ENCODE assay signal across 1 cellular context in the genomic region with DNA sequence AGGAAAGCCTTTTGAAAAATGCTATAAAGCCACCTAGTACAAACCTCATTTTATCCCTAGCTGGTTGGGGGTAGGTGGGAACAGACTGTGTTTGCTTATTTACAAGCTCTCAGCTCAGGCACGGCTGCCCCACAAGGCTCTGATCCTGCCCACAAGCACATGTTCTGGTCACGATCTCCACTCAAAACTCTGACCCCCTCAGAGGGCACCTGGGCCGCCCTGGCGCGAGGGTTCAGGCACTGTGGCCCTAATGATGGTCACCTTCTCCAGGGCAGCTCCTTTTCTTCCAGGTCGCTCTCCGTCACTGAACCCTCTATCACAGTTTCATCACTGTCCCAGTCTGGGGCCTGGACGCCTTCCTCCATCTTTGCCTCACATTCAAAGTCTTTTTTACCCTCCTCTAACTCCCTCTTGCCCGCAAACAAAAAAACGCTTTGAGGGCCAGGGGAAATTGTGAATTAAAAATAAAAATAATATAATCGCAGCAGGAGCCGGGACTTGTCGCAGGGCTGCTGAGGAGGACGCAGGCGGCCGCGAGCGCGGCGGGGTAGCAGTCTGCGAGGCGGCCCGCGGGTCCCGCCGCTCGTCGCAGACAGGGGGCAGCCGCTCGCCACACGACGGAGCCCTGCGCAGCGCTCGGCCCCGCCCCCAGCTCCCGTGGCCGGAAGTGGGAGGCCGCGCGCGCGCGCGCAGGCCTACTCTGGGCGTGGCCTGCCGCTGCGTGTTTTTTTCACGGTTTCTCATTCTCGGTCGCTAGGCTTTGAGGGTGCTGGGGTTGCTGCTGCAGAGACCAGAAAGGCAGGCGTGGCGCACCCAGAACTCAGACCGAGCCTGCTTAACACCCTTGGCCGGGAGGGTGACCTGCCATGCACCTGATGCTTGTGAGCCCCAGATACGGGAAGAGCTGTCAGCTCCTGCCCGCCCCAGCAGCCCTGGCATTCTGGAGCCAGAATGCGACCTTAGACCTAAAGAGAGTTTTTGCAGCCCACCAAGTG.
TF ChIP-seq lines count a peak whose summit lies in the region.

ANKRD31 (minus strand) TSS at position 557 of the 995 bp plus-strand sequence; CDS start at position 365, 192 bp downstream.

TF ChIP-seq in HepG2, 621 proteins besides CTCF, POLR2A, EP300 and RAD21 (continued from another document and continues in another):
- TF ChIP-seq ZBTB10 (CRISPR knock-in tag; IDR thresholded peaks at IDR 0.05; ENCODE audit: borderline replicate concordance) (no peak), TRIM24 (CRISPR knock-in tag; IDR thresholded peaks at IDR 0.05) (no peak), CREB3 (CRISPR knock-in tag; IDR thresholded peaks at IDR 0.05) (no peak), SNAPC5 (CRISPR knock-in tag; IDR thresholded peaks at IDR 0.05; ENCODE audit: borderline replicate concordance) (no peak), MEIS2 (CRISPR knock-in tag; IDR thresholded peaks at IDR 0.05) (peak; percentile 32), THAP7 (CRISPR knock-in tag; IDR thresholded peaks at IDR 0.05) (0 out of 2 replicates have a peak, but pooled peaks have one; percentile 35), ZMYM3 (CRISPR knock-in tag; IDR thresholded peaks at IDR 0.05) (peak; percentile 63; the same call in 1 of the 2 replicates), ATM (IDR thresholded peaks at IDR 0.05; ENCODE audit: borderline replicate concordance) (no peak), ZFX (CRISPR knock-in tag; IDR thresholded peaks at IDR 0.05; ENCODE audit: low read depth) (peak; percentile 86), RBFOX2 (IDR thresholded peaks at IDR 0.05; ENCODE audit: low read depth, low read length) (peak; percentile 89), IKZF4 (CRISPR knock-in tag; IDR thresholded peaks at IDR 0.05; ENCODE audit: borderline replicate concordance, low read depth, not compliant biosample characterization) (peak; percentile 23), ZNF646 (CRISPR knock-in tag; IDR thresholded peaks at IDR 0.05) (no peak), GATAD1 (CRISPR knock-in tag; IDR thresholded peaks at IDR 0.05) (no peak; the same call in 1 of the 2 replicates), GZF1 (CRISPR knock-in tag; IDR thresholded peaks at IDR 0.05) (0 out of 2 replicates have a peak, but pooled peaks have one; percentile 42), ATF7 (IDR thresholded peaks at IDR 0.05) (no peak), ATF7 (CRISPR knock-in tag; IDR thresholded peaks at IDR 0.05) (no peak), IRX3 (CRISPR knock-in tag; IDR thresholded peaks at IDR 0.05; ENCODE audit: borderline replicate concordance, low read depth) (no peak), SP4 (CRISPR knock-in tag; IDR thresholded peaks at IDR 0.05) (peak; percentile 88), GABPA (IDR thresholded peaks at IDR 0.05; ENCODE audit: low read depth, low read length) (peak; percentile 58), GABPA (CRISPR knock-in tag; IDR thresholded peaks at IDR 0.05; ENCODE audit: low read depth) (peak; percentile 75), ZNF382 (CRISPR knock-in tag; IDR thresholded peaks at IDR 0.05; ENCODE audit: borderline replicate concordance) (no peak), CEBPB (IDR thresholded peaks at IDR 0.05; ENCODE audit: borderline replicate concordance, low read depth, low read length) (no peak), ZKSCAN1 (IDR thresholded peaks at IDR 0.05; ENCODE audit: low read length) (no peak), ZBTB1 (CRISPR knock-in tag; IDR thresholded peaks at IDR 0.05; ENCODE audit: borderline replicate concordance) (no peak)
- TF ChIP-seq, protein P1, sequence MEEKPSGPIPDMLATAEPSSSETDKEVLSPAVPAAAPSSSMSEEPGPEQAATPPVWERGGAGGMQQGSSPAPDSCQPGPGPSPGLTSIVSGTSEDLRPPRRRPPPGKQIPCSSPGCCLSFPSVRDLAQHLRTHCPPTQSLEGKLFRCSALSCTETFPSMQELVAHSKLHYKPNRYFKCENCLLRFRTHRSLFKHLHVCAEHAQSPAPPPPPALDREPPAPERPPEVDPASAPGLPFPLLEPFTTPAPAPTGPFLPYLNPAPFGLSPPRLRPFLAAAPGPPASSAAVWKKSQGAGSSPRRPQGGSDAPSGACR (CRISPR knock-in tag; IDR thresholded peaks at IDR 0.05) = no peak
- TF ChIP-seq, protein P2, sequence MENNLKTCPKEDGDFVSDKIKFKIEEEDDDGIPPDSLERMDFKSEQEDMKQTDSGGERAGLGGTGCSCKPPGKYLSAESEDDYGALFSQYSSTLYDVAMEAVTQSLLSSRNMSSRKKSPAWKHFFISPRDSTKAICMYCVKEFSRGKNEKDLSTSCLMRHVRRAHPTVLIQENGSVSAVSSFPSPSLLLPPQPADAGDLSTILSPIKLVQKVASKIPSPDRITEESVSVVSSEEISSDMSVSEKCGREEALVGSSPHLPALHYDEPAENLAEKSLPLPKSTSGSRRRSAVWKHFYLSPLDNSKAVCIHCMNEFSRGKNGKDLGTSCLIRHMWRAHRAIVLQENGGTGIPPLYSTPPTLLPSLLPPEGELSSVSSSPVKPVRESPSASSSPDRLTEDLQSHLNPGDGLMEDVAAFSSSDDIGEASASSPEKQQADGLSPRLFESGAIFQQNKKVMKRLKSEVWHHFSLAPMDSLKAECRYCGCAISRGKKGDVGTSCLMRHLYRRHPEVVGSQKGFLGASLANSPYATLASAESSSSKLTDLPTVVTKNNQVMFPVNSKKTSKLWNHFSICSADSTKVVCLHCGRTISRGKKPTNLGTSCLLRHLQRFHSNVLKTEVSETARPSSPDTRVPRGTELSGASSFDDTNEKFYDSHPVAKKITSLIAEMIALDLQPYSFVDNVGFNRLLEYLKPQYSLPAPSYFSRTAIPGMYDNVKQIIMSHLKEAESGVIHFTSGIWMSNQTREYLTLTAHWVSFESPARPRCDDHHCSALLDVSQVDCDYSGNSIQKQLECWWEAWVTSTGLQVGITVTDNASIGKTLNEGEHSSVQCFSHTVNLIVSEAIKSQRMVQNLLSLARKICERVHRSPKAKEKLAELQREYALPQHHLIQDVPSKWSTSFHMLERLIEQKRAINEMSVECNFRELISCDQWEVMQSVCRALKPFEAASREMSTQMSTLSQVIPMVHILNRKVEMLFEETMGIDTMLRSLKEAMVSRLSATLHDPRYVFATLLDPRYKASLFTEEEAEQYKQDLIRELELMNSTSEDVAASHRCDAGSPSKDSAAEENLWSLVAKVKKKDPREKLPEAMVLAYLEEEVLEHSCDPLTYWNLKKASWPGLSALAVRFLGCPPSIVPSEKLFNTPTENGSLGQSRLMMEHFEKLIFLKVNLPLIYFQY (CRISPR knock-in tag; IDR thresholded peaks at IDR 0.05; ENCODE audit: borderline replicate concordance) = peak; percentile 30; the same call in 1 of the 2 replicates
- TF ChIP-seq, protein P3, sequence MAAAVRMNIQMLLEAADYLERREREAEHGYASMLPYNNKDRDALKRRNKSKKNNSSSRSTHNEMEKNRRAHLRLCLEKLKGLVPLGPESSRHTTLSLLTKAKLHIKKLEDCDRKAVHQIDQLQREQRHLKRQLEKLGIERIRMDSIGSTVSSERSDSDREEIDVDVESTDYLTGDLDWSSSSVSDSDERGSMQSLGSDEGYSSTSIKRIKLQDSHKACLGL (CRISPR knock-in tag; IDR thresholded peaks at IDR 0.05) = 0 out of 2 replicates have a peak, but pooled peaks have one; percentile 55
- TF ChIP-seq, protein P4, sequence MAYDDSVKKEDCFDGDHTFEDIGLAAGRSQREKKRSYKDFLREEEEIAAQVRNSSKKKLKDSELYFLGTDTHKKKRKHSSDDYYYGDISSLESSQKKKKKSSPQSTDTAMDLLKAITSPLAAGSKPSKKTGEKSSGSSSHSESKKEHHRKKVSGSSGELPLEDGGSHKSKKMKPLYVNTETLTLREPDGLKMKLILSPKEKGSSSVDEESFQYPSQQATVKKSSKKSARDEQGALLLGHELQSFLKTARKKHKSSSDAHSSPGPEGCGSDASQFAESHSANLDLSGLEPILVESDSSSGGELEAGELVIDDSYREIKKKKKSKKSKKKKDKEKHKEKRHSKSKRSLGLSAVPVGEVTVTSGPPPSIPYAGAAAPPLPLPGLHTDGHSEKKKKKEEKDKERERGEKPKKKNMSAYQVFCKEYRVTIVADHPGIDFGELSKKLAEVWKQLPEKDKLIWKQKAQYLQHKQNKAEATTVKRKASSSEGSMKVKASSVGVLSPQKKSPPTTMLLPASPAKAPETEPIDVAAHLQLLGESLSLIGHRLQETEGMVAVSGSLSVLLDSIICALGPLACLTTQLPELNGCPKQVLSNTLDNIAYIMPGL (CRISPR knock-in tag; IDR thresholded peaks at IDR 0.05; ENCODE audit: borderline replicate concordance in 1 of 2, low read depth in 1 of 2) = peak; percentile 67 to 75
- TF ChIP-seq, protein P5, sequence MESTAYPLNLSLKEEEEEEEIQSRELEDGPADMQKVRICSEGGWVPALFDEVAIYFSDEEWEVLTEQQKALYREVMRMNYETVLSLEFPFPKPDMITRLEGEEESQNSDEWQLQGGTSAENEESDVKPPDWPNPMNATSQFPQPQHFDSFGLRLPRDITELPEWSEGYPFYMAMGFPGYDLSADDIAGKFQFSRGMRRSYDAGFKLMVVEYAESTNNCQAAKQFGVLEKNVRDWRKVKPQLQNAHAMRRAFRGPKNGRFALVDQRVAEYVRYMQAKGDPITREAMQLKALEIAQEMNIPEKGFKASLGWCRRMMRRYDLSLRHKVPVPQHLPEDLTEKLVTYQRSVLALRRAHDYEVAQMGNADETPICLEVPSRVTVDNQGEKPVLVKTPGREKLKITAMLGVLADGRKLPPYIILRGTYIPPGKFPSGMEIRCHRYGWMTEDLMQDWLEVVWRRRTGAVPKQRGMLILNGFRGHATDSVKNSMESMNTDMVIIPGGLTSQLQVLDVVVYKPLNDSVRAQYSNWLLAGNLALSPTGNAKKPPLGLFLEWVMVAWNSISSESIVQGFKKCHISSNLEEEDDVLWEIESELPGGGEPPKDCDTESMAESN (CRISPR knock-in tag; conservative IDR thresholded peaks at IDR 0.05) = peak; percentile 74
